In the genomic region with DNA sequence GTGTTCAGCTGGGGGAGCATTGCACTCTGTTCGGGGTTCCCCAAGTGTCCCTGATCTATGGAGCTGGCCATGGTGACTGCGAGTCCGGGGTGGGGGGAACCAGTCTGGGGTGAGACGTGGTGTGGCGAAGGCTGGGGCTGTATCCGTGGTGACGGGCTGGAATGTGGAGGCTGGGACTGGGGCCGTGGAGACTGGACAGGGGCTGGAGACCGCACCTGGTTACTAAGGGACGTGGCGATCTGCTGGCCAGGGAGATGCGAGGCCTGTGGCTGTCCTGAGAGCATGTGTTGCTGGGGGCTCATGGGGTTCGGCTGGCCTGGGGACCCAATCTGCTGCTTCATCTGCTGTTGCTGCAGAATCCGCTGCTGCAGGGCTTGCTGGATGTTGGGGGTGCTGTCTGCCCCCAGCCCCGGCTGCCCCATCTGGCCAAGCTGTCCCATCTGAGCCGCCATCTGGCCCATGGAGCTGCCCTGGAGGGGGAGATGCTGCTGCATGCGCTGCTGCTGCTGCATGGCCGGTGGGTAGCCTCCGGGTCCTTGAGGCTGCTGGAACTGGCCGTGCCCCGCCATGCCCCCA, we compare ENCODE assay signal across 1 cellular context.
TF ChIP-seq lines count a peak whose summit lies in the region.

No MANE protein-coding gene starts in this region.

TF ChIP-seq in SK-N-SH treated with all-trans-retinoic acid at 6 μM for 48 hours, 23 proteins besides CTCF, POLR2A, EP300 and RAD21 (continued from another document):
- TF ChIP-seq CREB5 (CRISPR knock-in tag; IDR thresholded peaks at IDR 0.05; ENCODE audit: low read depth): no peak
- no peak for TF ChIP-seq ZNF8 (CRISPR knock-in tag; IDR thresholded peaks at IDR 0.05)
- no peak for TF ChIP-seq ESRRG (CRISPR knock-in tag; IDR thresholded peaks at IDR 0.05)
- no peak for TF ChIP-seq ZNF70 (CRISPR knock-in tag; IDR thresholded peaks at IDR 0.05)
- TF ChIP-seq ZFP3 (CRISPR knock-in tag; IDR thresholded peaks at IDR 0.05): no peak
